In the genomic region with DNA sequence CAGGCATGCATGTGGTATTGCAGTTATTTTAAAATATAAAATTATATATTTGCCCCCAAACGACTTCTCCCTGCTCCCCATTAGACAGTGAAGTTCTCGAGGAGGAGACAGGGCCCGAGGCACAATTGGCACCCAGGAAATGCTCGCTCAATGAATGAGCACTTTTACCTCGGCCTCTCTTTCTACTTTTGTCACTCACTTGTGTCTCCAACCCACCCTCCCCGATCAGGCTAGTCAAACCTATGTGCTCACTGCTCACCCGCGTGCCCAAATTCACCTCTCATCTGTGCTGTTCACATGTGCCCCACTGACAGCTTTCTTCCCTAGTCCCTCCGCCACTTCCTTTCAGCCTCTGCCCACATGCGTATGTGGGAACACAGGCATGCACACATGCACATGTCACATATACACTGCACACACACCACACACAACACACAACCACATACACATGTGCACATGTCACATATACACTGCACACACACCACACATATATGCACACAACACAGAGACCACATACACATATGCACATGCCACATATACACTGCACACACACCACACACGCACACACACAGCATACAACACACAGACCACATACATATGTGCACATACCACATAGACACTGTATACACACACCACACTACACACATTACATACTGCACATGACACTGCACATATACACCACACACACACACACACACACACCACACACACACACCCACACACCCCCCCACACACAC, we compare ENCODE assay signal across 2 cellular contexts.
TF ChIP-seq lines count a peak whose summit lies in the region.

No MANE protein-coding gene starts in this region.

TF ChIP-seq in HepG2, 621 proteins besides CTCF, POLR2A, EP300 and RAD21:
- TF ChIP-seq NR2F2 (IDR thresholded peaks at IDR 0.05; ENCODE audit: borderline replicate concordance, low read depth) (no peak), SRF (IDR thresholded peaks at IDR 0.05; ENCODE audit: low read depth, low read length) (no peak), RARA (CRISPR knock-in tag; IDR thresholded peaks at IDR 0.05) (no peak), ZNF7 (CRISPR knock-in tag; IDR thresholded peaks at IDR 0.05) (no peak), ZNF460 (CRISPR knock-in tag; IDR thresholded peaks at IDR 0.05; ENCODE audit: borderline replicate concordance) (no peak), FOXP1 (IDR thresholded peaks at IDR 0.05) (peak; percentile 40; the same call in 1 of the 2 replicates), FOXP1 (CRISPR knock-in tag; IDR thresholded peaks at IDR 0.05) (no peak), IKZF1 (IDR thresholded peaks at IDR 0.05) (peak; percentile 45; the same call in 1 of the 2 replicates), ATRX (CRISPR knock-in tag; IDR thresholded peaks at IDR 0.05; ENCODE audit: borderline replicate concordance) (no peak)
- TF ChIP-seq, protein P1, sequence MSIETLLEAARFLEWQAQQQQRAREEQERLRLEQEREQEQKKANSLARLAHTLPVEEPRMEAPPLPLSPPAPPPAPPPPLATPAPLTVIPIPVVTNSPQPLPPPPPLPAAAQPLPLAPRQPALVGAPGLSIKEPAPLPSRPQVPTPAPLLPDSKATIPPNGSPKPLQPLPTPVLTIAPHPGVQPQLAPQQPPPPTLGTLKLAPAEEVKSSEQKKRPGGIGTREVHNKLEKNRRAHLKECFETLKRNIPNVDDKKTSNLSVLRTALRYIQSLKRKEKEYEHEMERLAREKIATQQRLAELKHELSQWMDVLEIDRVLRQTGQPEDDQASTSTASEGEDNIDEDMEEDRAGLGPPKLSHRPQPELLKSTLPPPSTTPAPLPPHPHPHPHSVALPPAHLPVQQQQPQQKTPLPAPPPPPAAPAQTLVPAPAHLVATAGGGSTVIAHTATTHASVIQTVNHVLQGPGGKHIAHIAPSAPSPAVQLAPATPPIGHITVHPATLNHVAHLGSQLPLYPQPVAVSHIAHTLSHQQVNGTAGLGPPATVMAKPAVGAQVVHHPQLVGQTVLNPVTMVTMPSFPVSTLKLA (IDR thresholded peaks at IDR 0.05): peak; percentile 92

TF ChIP-seq in H1, 55 proteins besides CTCF, POLR2A, EP300 and RAD21:
- TF ChIP-seq HDAC6 (IDR thresholded peaks at IDR 0.05; ENCODE audit: low read depth, low read length) (no peak), FOSL1 (IDR thresholded peaks at IDR 0.05; ENCODE audit: insufficient read depth, low read depth, low read length) (no peak), TCF12 (IDR thresholded peaks at IDR 0.05; ENCODE audit: low read depth, low read length) (no peak), TAF1 (IDR thresholded peaks at IDR 0.05; ENCODE audit: low read depth, low read length) (no peak), BRCA1 (IDR thresholded peaks at IDR 0.05; ENCODE audit: low read depth, low read length) (no peak), KDM1A (IDR thresholded peaks at IDR 0.05; ENCODE audit: borderline replicate concordance, low read length) (no peak), SP1 (IDR thresholded peaks at IDR 0.05; ENCODE audit: low read depth, low read length) (no peak), KDM4A (IDR thresholded peaks at IDR 0.05; ENCODE audit: low read depth, low read length, severe bottlenecking) (no peak), MAX (IDR thresholded peaks at IDR 0.05) (no peak), CREB1 (IDR thresholded peaks at IDR 0.05) (no peak), SIRT6 (IDR thresholded peaks at IDR 0.05; ENCODE audit: low read length) (no peak)
